1 cellular context compared by ENCODE assay signal in genomic region chr9:99128133-99128406, GRCh38.
TF ChIP-seq lines count a peak whose summit lies in the region.

No MANE protein-coding gene starts in this region.

TF ChIP-seq in GM12878, 131 proteins besides CTCF, POLR2A, EP300 and RAD21 (continued from another document):
- TF ChIP-seq ZBTB4 (CRISPR knock-in tag; IDR thresholded peaks at IDR 0.05) (no peak), TBL1XR1 (IDR thresholded peaks at IDR 0.05; ENCODE audit: low read depth, low read length) (no peak), MAX (IDR thresholded peaks at IDR 0.05; ENCODE audit: low read depth, low read length) (no peak), CREM (IDR thresholded peaks at IDR 0.05; ENCODE audit: low read depth) (no peak), LARP7 (IDR thresholded peaks at IDR 0.05) (no peak), RFX5 (IDR thresholded peaks at IDR 0.05; ENCODE audit: low read depth, low read length) (no peak), BCL3 (IDR thresholded peaks at IDR 0.05; ENCODE audit: borderline replicate concordance, insufficient read depth, low read depth, low read length, poor library complexity, severe bottlenecking) (no peak), MTA2 (IDR thresholded peaks at IDR 0.05; ENCODE audit: low read depth) (peak; percentile 40), BHLHE40 (IDR thresholded peaks at IDR 0.05; ENCODE audit: borderline replicate concordance in 1 of 2, low read depth in 2 of 2, low read length in 1 of 2) (no peak), IRF4 (IDR thresholded peaks at IDR 0.05; ENCODE audit: low read depth, low read length) (peak; percentile 70; the same call in 1 of the 2 replicates), RBBP5 (conservative IDR thresholded peaks at IDR 0.05) (no peak), DPF2 (IDR thresholded peaks at IDR 0.05) (no peak), BCL11A (IDR thresholded peaks at IDR 0.05; ENCODE audit: low read depth, low read length) (peak; percentile 6; the same call in 1 of the 2 replicates), CEBPZ (IDR thresholded peaks at IDR 0.05; ENCODE audit: low read depth, low read length) (no peak), ZBED1 (IDR thresholded peaks at IDR 0.05; ENCODE audit: borderline replicate concordance) (no peak), FOXM1 (IDR thresholded peaks at IDR 0.05; ENCODE audit: low read depth, low read length) (no peak), ZNF24 (IDR thresholded peaks at IDR 0.05) (no peak), NFIC (IDR thresholded peaks at IDR 0.05; ENCODE audit: low read depth, low read length) (peak; percentile 36; the same call in 1 of the 2 replicates), ZBTB33 (IDR thresholded peaks at IDR 0.05) (no peak), GATAD2B (conservative IDR thresholded peaks at IDR 0.05; ENCODE audit: low read depth) (no peak), IKZF2 (IDR thresholded peaks at IDR 0.05) (peak; percentile 5 to 44; a peak in 1 of 4 replicates), ELK1 (IDR thresholded peaks at IDR 0.05; ENCODE audit: low read depth, low read length) (no peak), PBX3 (IDR thresholded peaks at IDR 0.05; ENCODE audit: insufficient replicate concordance, low read depth, low read length) (no peak), NBN (IDR thresholded peaks at IDR 0.05) (no peak), EED (IDR thresholded peaks at IDR 0.05; ENCODE audit: low read depth) (peak; percentile 48; the same call in 1 of the 2 replicates), BACH1 (IDR thresholded peaks at IDR 0.05; ENCODE audit: borderline replicate concordance) (no peak), STAT1 (conservative IDR thresholded peaks at IDR 0.05) (no peak), JUNB (IDR thresholded peaks at IDR 0.05) (peak; percentile 69), MTA3 (IDR thresholded peaks at IDR 0.05; ENCODE audit: borderline replicate concordance, low read length) (no peak), RUNX3 (IDR thresholded peaks at IDR 0.05; ENCODE audit: low read length) (peak; percentile 72; the same call in 1 of the 2 replicates), SRF (IDR thresholded peaks at IDR 0.05; ENCODE audit: low read depth in 2 of 2, low read length in 2 of 2) (no peak), IKZF1 (conservative IDR thresholded peaks at IDR 0.05) (peak; percentile 47)
